Comparison of ENCODE assay signal across 8 cellular contexts in genomic region chr10:68371604-68372003, GRCh38.
"Had no signal": no experiment of that assay in that cellular context is flagged by ENCODE, and none has a peak within 500 bp of the region (broad histone marks: within the 10 kb centered on the region; RNA-seq: fewer than 3 reads in every experiment).

No MANE protein-coding gene starts in this region.

- H3K4me1 ChIP-seq: HAP-1 had no signal

- H3K9me3 ChIP-seq: HAP-1 had no signal

- H3K27ac ChIP-seq: GM23248 had no signal

- H3K4me3 Mint-ChIP-seq: GM23338, H9, HFFc6 had no signal

- H3K4me1 Mint-ChIP-seq: GM23338, H9 had no signal

- H3K4me3 ChIP-seq: GM23248, GM23338, HAP-1 had no signal

- H3K9ac ChIP-seq: GM23248 had no signal

- H3K27ac Mint-ChIP-seq: GM23338, HFFc6 had no signal

- DNase-seq: GM23248, GOT3, H7, H9, HCEC 1CT, HFFc6 had no signal
